Comparison of ENCODE assay signal across 8 cellular contexts in genomic region chr9:33166263-33167083, GRCh38. TPM values are rescaled to one million over a fixed set of nuclear protein-coding genes. Genes with fewer than 3 reads are reported as not detected.
DNase-seq lines count a peak whose midpoint lies in the region; ATAC-seq, FAIRE-seq and TF ChIP-seq lines count a peak whose summit lies in the region.

No MANE protein-coding gene starts in this region.

- peak in 2 of 10 experiments; percentile 16 to 41 for DNase-seq in CD4-positive, alpha-beta T cell
- DNase-seq in Jurkat, Clone E6-1 (ENCODE audit: low read depth, low spot score) = no peak
- DNase-seq in activated naive CD4-positive, alpha-beta T cell treated with anti-CD3 and anti-CD28 coated beads for 36 hours = peak; percentile 26
- DNase-seq in left cardiac atrium = no peak
- DNase-seq in gastrocnemius medialis = peak in 1 of 2 donors; percentile 75
- DNase-seq in H54 (ENCODE audit: insufficient read length, low spot score) = no peak
- DNase-seq in COLO829 (ENCODE audit: low spot score) = no peak

- peak overlapping the region; percentile 90 for H3K27ac ChIP-seq in CD4-positive, alpha-beta T cell (ENCODE audit: low read depth, low read length)
- H3K27ac ChIP-seq in gastrocnemius medialis = peak overlapping the region; percentile 96 to 99 (median 99)

- CTCF ChIA-PET in CD4-positive, alpha-beta T cell (lab: Charles Lee) = no interaction called here
- CTCF ChIA-PET in activated naive CD4-positive, alpha-beta T cell treated with anti-CD3 and anti-CD28 coated beads for 36 hours (lab: Charles Lee) = interaction anchor here (0.6 to 2.1 kb wide), 3 partner anchors 36 to 93 kb away, joined by 3 to 4 read pairs (median 3); no protein-coding TSS in a partner anchor

- H3K27me3 ChIP-seq in CD4-positive, alpha-beta T cell (ENCODE audit: control insufficient read depth, insufficient read depth, low read length) = no peaks in the 10 kb centered on the region
- no peaks in the 10 kb centered on the region for H3K27me3 ChIP-seq in gastrocnemius medialis

- H3K9me3 ChIP-seq in CD4-positive, alpha-beta T cell (ENCODE audit: control insufficient read depth, low read length) = no peaks in the 10 kb centered on the region
- no peaks in the 10 kb centered on the region for H3K9me3 ChIP-seq in gastrocnemius medialis

- TF ChIP-seq POLR2A in gastrocnemius medialis (IDR thresholded peaks at IDR 0.05) (no peak), H54 (IDR thresholded peaks at IDR 0.05; ENCODE audit: low read depth, low read length) (no peak)

- peak overlapping the region; percentile 97 for H3K27ac Mint-ChIP-seq in CD4-positive, alpha-beta T cell
- peak overlapping the region; percentile 97 for H3K27ac Mint-ChIP-seq in activated naive CD4-positive, alpha-beta T cell treated with anti-CD3 and anti-CD28 coated beads for 36 hours

- no peaks in the 10 kb centered on the region for H3K36me3 ChIP-seq in gastrocnemius medialis

- ATAC-seq in CD4-positive, alpha-beta T cell (ENCODE audit: poor library complexity) = no peak
- peak; percentile 1 for ATAC-seq in GM21515 (IDR thresholded peaks at IDR 0.05; ENCODE audit: unreplicated experiment)
- peak; percentile 25 to 44 for ATAC-seq in left cardiac atrium
- ATAC-seq in gastrocnemius medialis = peak; percentile 18 to 19

- intact Hi-C loops in CD4-positive, alpha-beta T cell (cut with DNase I, micrococcal nuclease) = loop anchor here (2.0 to 10.0 kb wide), 7 partner anchors 34 to 1211 kb away; partner anchors contain the start of genes BAG1 (in 2 of the 2), CHMP5 (in 2 of the 2), MYORG (in 1 of the 2) and NOL6 (in 1 of the 2)
- intact Hi-C loops in activated naive CD4-positive, alpha-beta T cell treated with anti-CD3 and anti-CD28 coated beads for 36 hours (cut with micrococcal nuclease) = loop anchor here (1.0 to 10.0 kb wide), 14 partner anchors 7 to 878 kb away; partner anchors contain the start of genes ACO1, APTX, BAG1 and DNAJA1
- intact Hi-C loops in left cardiac atrium (cut with DNase I) (loop anchor here (5.0 to 10.0 kb wide), 3 partner anchors 56 to 84 kb away; no protein-coding TSS in a partner anchor), gastrocnemius medialis (cut with DNase I; ENCODE audit: low total_unique reads) (loop anchor here (1.0 to 2.0 kb wide), 3 partner anchors 34 to 1826 kb away; no protein-coding TSS in a partner anchor)

- no peaks in the 10 kb centered on the region for H3K36me3 Mint-ChIP-seq in CD4-positive, alpha-beta T cell (ENCODE audit: low read depth)
- peaks cover 11% of the 10 kb centered on the region for H3K36me3 Mint-ChIP-seq in activated naive CD4-positive, alpha-beta T cell treated with anti-CD3 and anti-CD28 coated beads for 36 hours (ENCODE audit: low read depth)

- in situ Hi-C loops in gastrocnemius medialis (cut with MboI; ENCODE audit: low sequenced_read_pairs in 4 of 4) = loop anchor here in 1 of 4 donors (25.0 kb wide), 1 partner anchor 779 kb away; the partner anchor contains the start of gene ACO1

- peak overlapping the region; percentile 73 for H3K4me3 ChIP-seq in Jurkat, Clone E6-1 (ENCODE audit: low read length)
- peak overlapping the region; percentile 77 to 97 (median 90) for H3K4me3 ChIP-seq in gastrocnemius medialis

- H3K9me3 Mint-ChIP-seq in CD4-positive, alpha-beta T cell = no peaks in the 10 kb centered on the region
- no peaks in the 10 kb centered on the region for H3K9me3 Mint-ChIP-seq in activated naive CD4-positive, alpha-beta T cell treated with anti-CD3 and anti-CD28 coated beads for 36 hours

- peaks cover 52 to 53% of the 10 kb centered on the region in 2 donors for H3K4me1 ChIP-seq in gastrocnemius medialis

- POLR2A ChIA-PET in CD4-positive, alpha-beta T cell (lab: Charles Lee) = interaction anchor here (0.8 to 3.7 kb wide), 11 partner anchors 8 to 307 kb away, joined by 4 to 40 read pairs (median 12); partner anchors contain the start of genes BAG1, CHMP5, DNAJA1 and NFX1

- TF ChIP-seq CTCF in CD4-positive, alpha-beta T cell (IDR thresholded peaks at IDR 0.05) = no peak
- no peak for TF ChIP-seq CTCF in gastrocnemius medialis (IDR thresholded peaks at IDR 0.05 in 4 of 5, conservative IDR thresholded peaks at IDR 0.05 in 1 of 5)

- H3K27me3 Mint-ChIP-seq in CD4-positive, alpha-beta T cell = no peaks in the 10 kb centered on the region
- H3K27me3 Mint-ChIP-seq in activated naive CD4-positive, alpha-beta T cell treated with anti-CD3 and anti-CD28 coated beads for 36 hours (ENCODE audit: low read depth) = no peaks in the 10 kb centered on the region

- peak overlapping the region; percentile 93 for H3K4me3 Mint-ChIP-seq in CD4-positive, alpha-beta T cell
- peak overlapping the region; percentile 91 for H3K4me3 Mint-ChIP-seq in activated naive CD4-positive, alpha-beta T cell treated with anti-CD3 and anti-CD28 coated beads for 36 hours

- H3K4me1 Mint-ChIP-seq in CD4-positive, alpha-beta T cell (ENCODE audit: low read depth) = peaks cover 69% of the 10 kb centered on the region
- H3K4me1 Mint-ChIP-seq in activated naive CD4-positive, alpha-beta T cell treated with anti-CD3 and anti-CD28 coated beads for 36 hours (ENCODE audit: low read depth) = peaks cover 58% of the 10 kb centered on the region

- no peak for FAIRE-seq in H54 (lab: Jason Lieb, UNC)

RNA-seq across cellular contexts. Expression of gene B4GALT1, which starts 0.7 kb away (rescaled TPM):
- total RNA-seq in CD4-positive, alpha-beta T cell = 10 to 100 TPM; 74.7 to 77.0 TPM
- 15.4 TPM for polyA plus RNA-seq in Jurkat, Clone E6-1 (2012; ENCODE audit: insufficient read depth, insufficient read length)
- 10 to 100 TPM; 42.8 to 44.1 TPM for total RNA-seq in activated naive CD4-positive, alpha-beta T cell treated with anti-CD3 and anti-CD28 coated beads for 36 hours
- 100 to 1,000 TPM in 1 of 2 donors, 10 to 100 TPM in 1; 49.5 to 107 TPM for total RNA-seq in left cardiac atrium
- total RNA-seq in gastrocnemius medialis = 10 to 100 TPM; 24.2 to 56.2 (median 42.7) TPM
